In genomic region chr11:28108909-28109308, GRCh38 we compare ENCODE assay signal across 8 cellular contexts. TPM values are rescaled to one million over a fixed set of nuclear protein-coding genes. Genes with fewer than 3 reads are reported as not detected.
DNase-seq lines count a peak whose midpoint lies in the region; ATAC-seq and TF ChIP-seq lines count a peak whose summit lies in the region.

No MANE protein-coding gene starts in this region.

- H3K4me1 Mint-ChIP-seq in activated T-cell treated with anti-CD3 and anti-CD28 coated beads, Interleukin-2, amount 50 U/mL, for 24 hours (ENCODE audit: low read depth) = peaks cover 53% of the 10 kb centered on the region
- H3K4me1 Mint-ChIP-seq in activated T-helper 17 cell treated with anti-CD3 and anti-CD28 coated beads, Interleukin-2, amount 50 U/mL, for 72 hours = peaks cover 25% of the 10 kb centered on the region
- H3K4me1 Mint-ChIP-seq in immature natural killer cell = peaks cover 49 to 64% of the 10 kb centered on the region in 2 donors

- H3K36me3 Mint-ChIP-seq in activated T-cell treated with anti-CD3 and anti-CD28 coated beads, Interleukin-2, amount 50 U/mL, for 24 hours (ENCODE audit: low read depth) = peaks cover 32% of the 10 kb centered on the region
- H3K36me3 Mint-ChIP-seq in activated T-helper 17 cell treated with anti-CD3 and anti-CD28 coated beads, Interleukin-2, amount 50 U/mL, for 72 hours (ENCODE audit: low read depth) = peaks cover 37% of the 10 kb centered on the region
- no peaks in the 10 kb centered on the region for H3K36me3 Mint-ChIP-seq in immature natural killer cell

- peak overlapping the region in 2 of 3 donors; percentile 82 to 88 for H3K27ac ChIP-seq in thyroid gland

- DNase-seq in activated T-cell treated with anti-CD3 and anti-CD28 coated beads, Interleukin-2, amount 50 U/mL, for 24 hours = no peak
- DNase-seq in activated T-cell treated with anti-CD3 and anti-CD28 coated beads, Interleukin-2, amount 50 U/mL, for 48 hours = no peak
- DNase-seq in immature natural killer cell = peak in 1 of 3 donors; percentile 2
- DNase-seq in thyroid gland = no peak
- no peak for DNase-seq in C1 segment of cervical spinal cord (lab: John Stamatoyannopoulos, UW)
- no peak for DNase-seq in Kasumi-1 (lab: John Stamatoyannopoulos, UW)

- no peak for TF ChIP-seq POLR2A in thyroid gland (IDR thresholded peaks at IDR 0.05)

- ATAC-seq in activated T-helper 17 cell treated with anti-CD3 and anti-CD28 coated beads, Interleukin-2, amount 50 U/mL, for 72 hours (replicated peaks) = no peak
- ATAC-seq in HG02798 (IDR thresholded peaks at IDR 0.05; ENCODE audit: poor library complexity, unreplicated experiment) = no peak

- WGBS in thyroid gland, 2 donors = 63 to 68% methylated on average over 3 of the region's 3 CpGs

- TF ChIP-seq CTCF in thyroid gland (IDR thresholded peaks at IDR 0.05) = no peak

- H3K4me3 Mint-ChIP-seq in activated T-cell treated with anti-CD3 and anti-CD28 coated beads, Interleukin-2, amount 50 U/mL, for 24 hours = peak overlapping the region; percentile 99
- H3K4me3 Mint-ChIP-seq in activated T-helper 17 cell treated with anti-CD3 and anti-CD28 coated beads, Interleukin-2, amount 50 U/mL, for 72 hours = peak overlapping the region; percentile 95
- H3K4me3 Mint-ChIP-seq in immature natural killer cell = peak overlapping the region; percentile 94 to 98 (median 98)

- no peaks in the 10 kb centered on the region for H3K27me3 Mint-ChIP-seq in activated T-cell treated with anti-CD3 and anti-CD28 coated beads, Interleukin-2, amount 50 U/mL, for 24 hours
- no peaks in the 10 kb centered on the region for H3K27me3 Mint-ChIP-seq in activated T-helper 17 cell treated with anti-CD3 and anti-CD28 coated beads, Interleukin-2, amount 50 U/mL, for 72 hours
- H3K27me3 Mint-ChIP-seq in immature natural killer cell (ENCODE audit: low read depth in 3 of 3) = peaks cover 8 to 15% (median 11%) of the 10 kb centered on the region in 3 donors

- H3K27ac Mint-ChIP-seq in activated T-cell treated with anti-CD3 and anti-CD28 coated beads, Interleukin-2, amount 50 U/mL, for 24 hours = peak overlapping the region; percentile 99
- peak overlapping the region; percentile 96 for H3K27ac Mint-ChIP-seq in activated T-helper 17 cell treated with anti-CD3 and anti-CD28 coated beads, Interleukin-2, amount 50 U/mL, for 72 hours
- H3K27ac Mint-ChIP-seq in immature natural killer cell = peak overlapping the region; percentile 92 to 100 (median 99)

- no peaks in the 10 kb centered on the region for H3K27me3 ChIP-seq in thyroid gland

- peaks cover 12 to 21% of the 10 kb centered on the region in 2 donors for H3K4me1 ChIP-seq in thyroid gland

- peak overlapping the region in 2 of 3 donors; percentile 3 to 36 for H3K4me3 ChIP-seq in thyroid gland (replicated peaks in 1 of 3)

- H3K9me3 ChIP-seq in thyroid gland = no peaks in the 10 kb centered on the region

- no peaks in the 10 kb centered on the region for H3K36me3 ChIP-seq in thyroid gland

- intact Hi-C loops in thyroid gland (cut with DNase I) = loop anchor here (10.0 kb wide), 1 partner anchor 414 kb away; no protein-coding TSS in a partner anchor

- no peaks in the 10 kb centered on the region for H3K9me3 Mint-ChIP-seq in activated T-cell treated with anti-CD3 and anti-CD28 coated beads, Interleukin-2, amount 50 U/mL, for 24 hours
- no peaks in the 10 kb centered on the region for H3K9me3 Mint-ChIP-seq in activated T-helper 17 cell treated with anti-CD3 and anti-CD28 coated beads, Interleukin-2, amount 50 U/mL, for 72 hours
- no peaks in the 10 kb centered on the region for H3K9me3 Mint-ChIP-seq in immature natural killer cell

RNA-seq across cellular contexts. Expression of gene METTL15, which starts 0.7 kb away (rescaled TPM):
- 10 to 100 TPM; 14.4 to 27.5 TPM for total RNA-seq in activated T-helper 17 cell treated with anti-CD3 and anti-CD28 coated beads, Interleukin-2, amount 50 U/mL, for 72 hours
- polyA plus RNA-seq in immature natural killer cell = 1 to 10 TPM; 5.2 to 7.4 (median 7.2) TPM
- total RNA-seq in thyroid gland = 10 to 100 TPM; 13.3 to 40.2 (median 23.4) TPM

RNA-seq across cellular contexts. Expression of gene KIF18A, which starts 1.0 kb away (rescaled TPM):
- 10 to 100 TPM; 30.3 to 38.1 TPM for total RNA-seq in activated T-helper 17 cell treated with anti-CD3 and anti-CD28 coated beads, Interleukin-2, amount 50 U/mL, for 72 hours
- polyA plus RNA-seq in immature natural killer cell = 1 to 10 TPM in 2 of 3 donors, under 1 TPM in 1; 0.99 to 1.3 (median 1.1) TPM
- total RNA-seq in thyroid gland = 1 to 10 TPM; 2.3 to 4.6 (median 4.1) TPM

Comparison
In these comparisons a context has a peak if more than half of its experiments do, and no peak if none do; other contexts are left out.
1. RNA of gene KIF18A, which starts 1.0 kb away (total RNA-seq): 30.3 to 38.1 TPM in activated T-helper 17 cell treated with anti-CD3 and anti-CD28 coated beads, Interleukin-2, amount 50 U/mL, for 72 hours; 2.3 to 4.6 TPM in thyroid gland; every median in the first group is over 4 times any median in the second.
2. Peak in every context shown above with its lines, with median percentiles within 50 percentile points of each other: H3K27ac Mint-ChIP-seq and H3K4me3 Mint-ChIP-seq.